In the genomic region with DNA sequence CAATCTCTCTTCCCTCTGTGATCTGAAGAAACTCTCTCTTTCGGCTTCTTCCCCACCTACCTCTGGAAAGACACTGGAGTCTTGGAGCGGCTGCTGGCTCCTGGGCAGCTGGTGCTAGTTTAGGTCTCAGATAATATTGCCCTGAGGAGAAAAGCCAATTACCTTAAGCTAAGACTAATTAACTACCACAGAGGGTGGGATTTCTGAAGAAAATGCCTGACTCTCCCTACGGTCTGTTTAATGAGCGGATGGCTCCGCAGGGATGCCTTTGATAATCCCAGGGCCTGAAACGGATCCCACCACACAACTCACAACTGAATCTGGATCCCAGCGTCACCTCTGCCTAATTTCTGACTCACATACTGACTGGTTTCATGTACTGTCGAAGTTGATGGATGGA, we compare ENCODE assay signal across 23 cellular contexts.
A peak's percentile ranks its signal among the peaks of the same experiment; 100 is the strongest.
DNase-seq lines count a peak whose midpoint lies in the region; ATAC-seq and TF ChIP-seq lines count a peak whose summit lies in the region.
"Had no signal": no experiment of that assay in that cellular context is flagged by ENCODE, and none has a peak within 500 bp of the region (broad histone marks: within the 10 kb centered on the region; RNA-seq: fewer than 3 reads in every experiment).

No MANE protein-coding gene starts in this region.

- no peak overlapping the region for H3K9ac ChIP-seq in neural progenitor cell
- H3K9ac ChIP-seq: BLaER1 treated with 17β-estradiol and CSF1 and Interleukin-3, amounts not matched to agents 10 nM and 100 nM had no signal

- H3K9me3 ChIP-seq in neural progenitor cell (ENCODE audit: low read depth), result no peaks in the 10 kb centered on the region
- no peaks in the 10 kb centered on the region for H3K9me3 ChIP-seq in CD4-positive, alpha-beta memory T cell (ENCODE audit: control insufficient read depth in 1 of 2, low read length in 2 of 2)

- peaks cover 17% of the 10 kb centered on the region for H3K4me1 Mint-ChIP-seq in neural progenitor cell
- no peaks in the 10 kb centered on the region for H3K4me1 Mint-ChIP-seq in effector memory CD8-positive, alpha-beta T cell (ENCODE audit: low read depth in 2 of 2)
- H3K4me1 Mint-ChIP-seq in CD4-positive, alpha-beta memory T cell, result no peaks in the 10 kb centered on the region
- H3K4me1 Mint-ChIP-seq: IgD-negative memory B cell had no signal

- POLR2A ChIA-PET in CD4-positive, alpha-beta memory T cell (lab: Charles Lee; ENCODE audit: partially characterized antibody), result no interaction called here

- H3K9me3 Mint-ChIP-seq in neural progenitor cell, result peaks cover 6% of the 10 kb centered on the region
- H3K9me3 Mint-ChIP-seq in effector memory CD8-positive, alpha-beta T cell, result no peaks in the 10 kb centered on the region
- H3K9me3 Mint-ChIP-seq in CD4-positive, alpha-beta memory T cell, result peaks cover 0 to 6% (median under 1%) of the 10 kb centered on the region in 8 donors
- H3K9me3 Mint-ChIP-seq: CD4-positive, alpha-beta T cell had no signal

- no peaks in the 10 kb centered on the region for H3K79me2 ChIP-seq in neural progenitor cell (ENCODE audit: low read depth)

- no peak overlapping the region for H3K27ac Mint-ChIP-seq in neural progenitor cell
- H3K27ac Mint-ChIP-seq in effector memory CD8-positive, alpha-beta T cell, result no peak overlapping the region
- H3K27ac Mint-ChIP-seq in CD4-positive, alpha-beta memory T cell, result no peak overlapping the region
- H3K27ac Mint-ChIP-seq: CD4-positive, alpha-beta T cell; IgD-negative memory B cell had no signal

- H3K4me2 ChIP-seq in neural progenitor cell, result peak overlapping the region; percentile 9
- H3K4me2 ChIP-seq: A549; BLaER1 treated with 17β-estradiol and CSF1 and Interleukin-3, amounts not matched to agents 10 nM and 100 nM had no signal

- H3K27me3 Mint-ChIP-seq in neural progenitor cell (ENCODE audit: insufficient read depth, low read depth), result peaks cover 13% of the 10 kb centered on the region
- H3K27me3 Mint-ChIP-seq in effector memory CD8-positive, alpha-beta T cell, result peaks cover 69 to 73% of the 10 kb centered on the region in 2 donors
- H3K27me3 Mint-ChIP-seq in CD4-positive, alpha-beta memory T cell, result peaks cover 32 to 36% of the 10 kb centered on the region in 2 donors

- H3K4me3 ChIP-seq in neural progenitor cell, result no peak overlapping the region
- H3K4me3 ChIP-seq in CD4-positive, alpha-beta memory T cell (ENCODE audit: low read length in 2 of 2), result no peak overlapping the region
- H3K4me3 ChIP-seq: A549; BLaER1 treated with 17β-estradiol and CSF1 and Interleukin-3, amounts not matched to agents 10 nM and 100 nM had no signal

- peaks cover 15% of the 10 kb centered on the region for H4K20me1 ChIP-seq in neural progenitor cell (ENCODE audit: low read depth)
- H4K20me1 ChIP-seq: BLaER1 treated with 17β-estradiol and CSF1 and Interleukin-3, amounts not matched to agents 10 nM and 100 nM had no signal

- DNase-seq in ELF-1 (ENCODE audit: low read depth, low spot score), result peak; percentile 32
- DNase-seq in NCI-H146 (lab: John Stamatoyannopoulos, UW), result peak; percentile 72
- DNase-seq in ecto neural progenitor cell (ENCODE audit: low spot score), result peak; percentile 39
- peak; percentile 82 for DNase-seq in neural progenitor cell (ENCODE audit: low spot score)
- no peak for DNase-seq in effector memory CD8-positive, alpha-beta T cell
- no peak for DNase-seq in MV-4-11 (lab: John Stamatoyannopoulos, UW)
- no peak for DNase-seq in NCI-H2227 treated with DMSO at 0.1 percent for 48 hours (lab: John Stamatoyannopoulos, UW)
- DNase-seq in CD4-positive, alpha-beta memory T cell, result no peak
- DNase-seq: AML-193; CD4-positive, alpha-beta T cell; COR-L47; GDM1; NCI-H1092 treated with DMSO at 0.1 percent for 48 hours; NCI-H1436; NCI-H1930; NCI-H2107; NCI-H510A; SIG-M5 had no signal

- H3K36me3 ChIP-seq in neural progenitor cell, result no peaks in the 10 kb centered on the region
- H3K36me3 ChIP-seq in CD4-positive, alpha-beta memory T cell (ENCODE audit: insufficient read depth, low read length), result no peaks in the 10 kb centered on the region
- H3K36me3 ChIP-seq: BLaER1 treated with 17β-estradiol and CSF1 and Interleukin-3, amounts not matched to agents 10 nM and 100 nM had no signal

- CTCF ChIA-PET in CD4-positive, alpha-beta memory T cell (lab: Charles Lee; ENCODE audit: partially characterized antibody), result interaction anchor here (2.5 kb wide), 1 partner anchor 118 kb away, joined by 6 read pairs; no protein-coding TSS in a partner anchor

- H2AFZ ChIP-seq in neural progenitor cell (replicated peaks), result no peak overlapping the region

- TF ChIP-seq CTCF in neural progenitor cell (IDR thresholded peaks at IDR 0.05), result no peak

- ATAC-seq in effector memory CD8-positive, alpha-beta T cell (replicated peaks), result no peak
- ATAC-seq: A549, HCT116, SK-N-SH treated with all-trans-retinoic acid at 6 μM for 48 hours had no signal

- no peak overlapping the region for H3K27ac ChIP-seq in neural progenitor cell
- H3K27ac ChIP-seq in CD4-positive, alpha-beta memory T cell (ENCODE audit: low read depth, low read length), result no peak overlapping the region
- H3K27ac ChIP-seq: A549; BLaER1 treated with 17β-estradiol and CSF1 and Interleukin-3, amounts not matched to agents 10 nM and 100 nM had no signal

- peaks cover 15% of the 10 kb centered on the region for H3K4me1 ChIP-seq in neural progenitor cell
- H3K4me1 ChIP-seq in CD4-positive, alpha-beta memory T cell (ENCODE audit: insufficient read depth, low read length), result no peaks in the 10 kb centered on the region
- H3K4me1 ChIP-seq: A549 had no signal

- H3K4me3 Mint-ChIP-seq in neural progenitor cell, result no peak overlapping the region
- no peak overlapping the region for H3K4me3 Mint-ChIP-seq in effector memory CD8-positive, alpha-beta T cell
- H3K4me3 Mint-ChIP-seq in CD4-positive, alpha-beta memory T cell, result no peak overlapping the region
- H3K4me3 Mint-ChIP-seq: CD4-positive, alpha-beta T cell; IgD-negative memory B cell had no signal

- H3K36me3 Mint-ChIP-seq in neural progenitor cell, result no peaks in the 10 kb centered on the region
- H3K36me3 Mint-ChIP-seq in effector memory CD8-positive, alpha-beta T cell (ENCODE audit: insufficient read depth), result no peaks in the 10 kb centered on the region
- H3K36me3 Mint-ChIP-seq in CD4-positive, alpha-beta memory T cell, result no peaks in the 10 kb centered on the region
- H3K36me3 Mint-ChIP-seq: IgD-negative memory B cell had no signal

- H3F3A ChIP-seq in neural progenitor cell (ENCODE audit: low read depth), result peaks cover 20% of the 10 kb centered on the region

- peaks cover 75% of the 10 kb centered on the region for H3K27me3 ChIP-seq in neural progenitor cell
- no peaks in the 10 kb centered on the region for H3K27me3 ChIP-seq in CD4-positive, alpha-beta memory T cell (ENCODE audit: insufficient read depth, low read length)

- intact Hi-C loops in CD4-positive, alpha-beta memory T cell (cut with micrococcal nuclease), result no loop called here

Comparison
In these comparisons a context has a peak if more than half of its experiments do, and no peak if none do; other contexts are left out.
1. DNase-seq: peak in ELF-1 (single experiment), NCI-H146 (single experiment), ecto neural progenitor cell (single experiment) and neural progenitor cell (single experiment); none in effector memory CD8-positive, alpha-beta T cell (0 of 3), MV-4-11 (single experiment), NCI-H2227 treated with DMSO at 0.1 percent for 48 hours (single experiment) and CD4-positive, alpha-beta memory T cell (0 of 5).